1 cellular context compared by ENCODE assay signal in the genomic region with DNA sequence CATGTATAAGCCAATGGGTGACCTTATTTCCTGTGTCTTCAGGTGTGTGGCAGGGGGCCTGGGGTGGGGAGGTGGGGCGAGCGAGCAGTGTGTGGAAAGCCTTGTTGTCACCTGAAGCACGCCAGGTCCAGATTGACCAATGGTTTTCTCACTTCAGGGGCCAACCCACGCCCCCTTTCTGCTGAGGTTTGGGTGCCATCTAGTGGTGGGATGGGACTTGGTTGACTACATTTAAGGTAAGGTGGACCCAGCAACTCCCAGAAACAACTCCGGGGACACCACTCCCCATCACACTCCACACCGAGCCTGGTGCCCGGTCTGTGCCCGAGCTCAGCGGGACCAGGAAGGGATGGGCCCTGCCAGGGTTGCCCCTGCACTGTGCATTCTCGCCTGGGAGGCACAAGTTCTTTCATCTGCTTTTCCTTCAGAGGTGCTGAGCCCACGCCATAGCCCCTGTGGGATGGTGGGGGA.
TF ChIP-seq lines count a peak whose summit lies in the region.

No MANE protein-coding gene starts in this region.

TF ChIP-seq in K562, 482 proteins besides CTCF, POLR2A, EP300 and RAD21 (continued from another document):
- TF ChIP-seq, protein P1, sequence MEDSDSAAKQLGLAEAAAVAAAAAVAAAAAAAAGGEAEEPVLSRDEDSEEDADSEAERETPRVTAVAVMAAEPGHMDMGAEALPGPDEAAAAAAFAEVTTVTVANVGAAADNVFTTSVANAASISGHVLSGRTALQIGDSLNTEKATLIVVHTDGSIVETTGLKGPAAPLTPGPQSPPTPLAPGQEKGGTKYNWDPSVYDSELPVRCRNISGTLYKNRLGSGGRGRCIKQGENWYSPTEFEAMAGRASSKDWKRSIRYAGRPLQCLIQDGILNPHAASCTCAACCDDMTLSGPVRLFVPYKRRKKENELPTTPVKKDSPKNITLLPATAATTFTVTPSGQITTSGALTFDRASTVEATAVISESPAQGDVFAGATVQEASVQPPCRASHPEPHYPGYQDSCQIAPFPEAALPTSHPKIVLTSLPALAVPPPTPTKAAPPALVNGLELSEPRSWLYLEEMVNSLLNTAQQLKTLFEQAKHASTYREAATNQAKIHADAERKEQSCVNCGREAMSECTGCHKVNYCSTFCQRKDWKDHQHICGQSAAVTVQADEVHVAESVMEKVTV (CRISPR knock-in tag; IDR thresholded peaks at IDR 0.05), result peak; percentile 40; the same call in 1 of the 2 replicates
- no peak for TF ChIP-seq MAFF (IDR thresholded peaks at IDR 0.05; ENCODE audit: low read length)
- TF ChIP-seq ARID2 (IDR thresholded peaks at IDR 0.05), result no peak; the same call in 1 of the 2 replicates
- peak; percentile 67; the same call in 1 of the 2 replicates for TF ChIP-seq STAG1 (CRISPR knock-in tag; IDR thresholded peaks at IDR 0.05; ENCODE audit: borderline replicate concordance)
- 0 out of 2 replicates have a peak, but pooled peaks have one; percentile 43 for TF ChIP-seq SP1 (CRISPR knock-in tag; IDR thresholded peaks at IDR 0.05)
- TF ChIP-seq RB1 (IDR thresholded peaks at IDR 0.05; ENCODE audit: low read depth), result peak; percentile 64; the same call in 1 of the 2 replicates
- 0 out of 2 replicates have a peak, but pooled peaks have one; percentile 32 for TF ChIP-seq BHLHE40 (IDR thresholded peaks at IDR 0.05; ENCODE audit: low read length)
- peak; percentile 79 for TF ChIP-seq SMC3 (conservative IDR thresholded peaks at IDR 0.05; ENCODE audit: insufficient read depth, low read depth, low read length)
- no peak for TF ChIP-seq ZFP30 (CRISPR knock-in tag; IDR thresholded peaks at IDR 0.05; ENCODE audit: borderline replicate concordance)
- peak; percentile 43; the same call in 1 of the 2 replicates for TF ChIP-seq CC2D1A (IDR thresholded peaks at IDR 0.05)
- peak; percentile 52; the same call in 1 of the 2 replicates for TF ChIP-seq JUND (IDR thresholded peaks at IDR 0.05; ENCODE audit: borderline replicate concordance, low read depth, low read length)
- TF ChIP-seq JUND (tag; IDR thresholded peaks at IDR 0.05; ENCODE audit: borderline replicate concordance, low read depth, low read length), result no peak
